ENCODE assay signal across 8 cellular contexts in genomic region chr16:680625-680945, GRCh38. TPM values are rescaled to one million over a fixed set of nuclear protein-coding genes. Genes with fewer than 3 reads are reported as not detected.
A peak's percentile ranks its signal among the peaks of the same experiment; 100 is the strongest.
DNase-seq lines count a peak whose midpoint lies in the region; ATAC-seq and TF ChIP-seq lines count a peak whose summit lies in the region.

No MANE protein-coding gene starts in this region.

- ATAC-seq in GM21381 (IDR thresholded peaks at IDR 0.05; ENCODE audit: unreplicated experiment), result no peak

- no peaks in the 10 kb centered on the region for H3K9me3 Mint-ChIP-seq in activated naive CD4-positive, alpha-beta T cell treated with anti-CD3 and anti-CD28 coated beads for 36 hours
- no peaks in the 10 kb centered on the region for H3K9me3 Mint-ChIP-seq in type B pancreatic cell

- H3K27ac Mint-ChIP-seq in activated naive CD4-positive, alpha-beta T cell treated with anti-CD3 and anti-CD28 coated beads for 36 hours, result no peak overlapping the region
- peak overlapping the region; percentile 72 for H3K27ac Mint-ChIP-seq in type B pancreatic cell

- H3K4me3 Mint-ChIP-seq in activated naive CD4-positive, alpha-beta T cell treated with anti-CD3 and anti-CD28 coated beads for 36 hours, result peak overlapping the region; percentile 80
- peak overlapping the region; percentile 84 for H3K4me3 Mint-ChIP-seq in type B pancreatic cell

- no peaks in the 10 kb centered on the region for H3K27me3 ChIP-seq in ascending aorta

- peaks cover 20 to 40% of the 10 kb centered on the region in 2 donors for H3K4me1 ChIP-seq in ascending aorta

- H3K9me3 ChIP-seq in ascending aorta, result no peaks in the 10 kb centered on the region

- intact Hi-C loops in activated naive CD4-positive, alpha-beta T cell treated with anti-CD3 and anti-CD28 coated beads for 36 hours (cut with micrococcal nuclease), result loop anchor here (1.0 to 5.0 kb wide), 5 partner anchors 12 to 290 kb away; partner anchors contain the start of genes ANTKMT, CAPN15, LMF1 and RHOT2
- intact Hi-C loops in ascending aorta (cut with DNase I), result loop anchor here (2.0 kb wide), 1 partner anchor 44 kb away; the partner anchor contains the start of gene METTL26
- intact Hi-C loops in lower leg skin (cut with DNase I; ENCODE audit: low total_unique reads), result no loop called here

- no peak for DNase-seq in activated naive CD4-positive, alpha-beta T cell treated with anti-CD3 and anti-CD28 coated beads for 36 hours
- DNase-seq in activated naive CD4-positive, alpha-beta T cell (lab: John Stamatoyannopoulos, UW), result no peak
- DNase-seq in ascending aorta (ENCODE audit: low spot score in 2 of 2) (no peak), lower leg skin (ENCODE audit: low spot score in 2 of 2) (no peak), type B pancreatic cell (ENCODE audit: extremely low spot score, unreplicated experiment) (no peak), germinal center (ENCODE audit: low spot score) (no peak)
- DNase-seq in NK-92 treated with Interleukin-12 subunit alpha and Interleukin-12 subunit beta, amount 100 ng/mL, for 24 hours (lab: John Stamatoyannopoulos, UW), result no peak

- WGBS in lower leg skin, 2 donors, result 0% methylated on average over 18 of the region's 38 CpGs

- H3K36me3 Mint-ChIP-seq in activated naive CD4-positive, alpha-beta T cell treated with anti-CD3 and anti-CD28 coated beads for 36 hours (ENCODE audit: low read depth), result peaks cover 11% of the 10 kb centered on the region
- peaks cover 4% of the 10 kb centered on the region for H3K36me3 Mint-ChIP-seq in type B pancreatic cell

- peaks cover 13 to 15% of the 10 kb centered on the region in 2 donors for H3K36me3 ChIP-seq in ascending aorta

- H3K4me3 ChIP-seq in ascending aorta, result peak overlapping the region; percentile 89 to 90
- H3K4me3 ChIP-seq in lower leg skin (ENCODE audit: low read depth, poor library complexity, severe bottlenecking), result peak overlapping the region; percentile 76

- no peak for TF ChIP-seq POLR2A in lower leg skin (IDR thresholded peaks at IDR 0.05)

- no peak for TF ChIP-seq CTCF in ascending aorta (IDR thresholded peaks at IDR 0.05)
- TF ChIP-seq CTCF in lower leg skin (IDR thresholded peaks at IDR 0.05), result no peak
- TF ChIP-seq CTCF in type B pancreatic cell (conservative IDR thresholded peaks at IDR 0.05), result no peak

- CTCF ChIA-PET in activated naive CD4-positive, alpha-beta T cell treated with anti-CD3 and anti-CD28 coated beads for 36 hours (lab: Charles Lee), result no interaction called here

- peaks cover 35% of the 10 kb centered on the region for H3K4me1 Mint-ChIP-seq in activated naive CD4-positive, alpha-beta T cell treated with anti-CD3 and anti-CD28 coated beads for 36 hours (ENCODE audit: low read depth)
- H3K4me1 Mint-ChIP-seq in type B pancreatic cell (ENCODE audit: unreplicated experiment), result peaks cover 3% of the 10 kb centered on the region

- H3K27ac ChIP-seq in ascending aorta, result peak overlapping the region; percentile 85 to 90

- no peaks in the 10 kb centered on the region for H3K27me3 Mint-ChIP-seq in activated naive CD4-positive, alpha-beta T cell treated with anti-CD3 and anti-CD28 coated beads for 36 hours (ENCODE audit: low read depth)
- H3K27me3 Mint-ChIP-seq in type B pancreatic cell, result no peaks in the 10 kb centered on the region

RNA-seq across cellular contexts. Expression of gene STUB1, which starts 0.4 kb away (rescaled TPM):
- total RNA-seq in activated naive CD4-positive, alpha-beta T cell treated with anti-CD3 and anti-CD28 coated beads for 36 hours, result 10 to 100 TPM; 40.3 to 44.1 TPM
- total RNA-seq in ascending aorta (258 TPM), lower leg skin (100 to 1,000 TPM; 195 to 272 (median 198) TPM), type B pancreatic cell (ENCODE audit: low replicate concordance) (74.7 and 80.3 TPM in 2 replicates)

RNA-seq across cellular contexts. Expression of gene JMJD8, which starts 3.5 kb away (rescaled TPM):
- total RNA-seq in activated naive CD4-positive, alpha-beta T cell treated with anti-CD3 and anti-CD28 coated beads for 36 hours, result 10 to 100 TPM; 18.2 to 20.5 TPM
- total RNA-seq in ascending aorta, result 158 TPM
- 10 to 100 TPM; 41.8 to 90.5 (median 82.3) TPM for total RNA-seq in lower leg skin
- 63.3 and 65.2 TPM in 2 replicates for total RNA-seq in type B pancreatic cell (ENCODE audit: low replicate concordance)

RNA-seq across cellular contexts. Expression of gene RHBDL1, which starts 5.1 kb away (rescaled TPM):
- total RNA-seq in activated naive CD4-positive, alpha-beta T cell treated with anti-CD3 and anti-CD28 coated beads for 36 hours, result under 1 TPM; 0.60 to 0.94 TPM
- total RNA-seq in ascending aorta (1.1 TPM), lower leg skin (1 to 10 TPM; 1.4 to 5.3 (median 2.6) TPM), type B pancreatic cell (ENCODE audit: low replicate concordance) (2.2 and 2.7 TPM in 2 replicates)

RNA-seq across cellular contexts. Expression of gene WDR24, which starts 9.6 kb away (rescaled TPM):
- total RNA-seq in activated naive CD4-positive, alpha-beta T cell treated with anti-CD3 and anti-CD28 coated beads for 36 hours, result 10 to 100 TPM; 17.4 to 17.7 TPM
- total RNA-seq in ascending aorta (11.4 TPM), lower leg skin (10 to 100 TPM; 13.8 to 21.8 (median 15.5) TPM), type B pancreatic cell (ENCODE audit: low replicate concordance) (18.2 and 21.0 TPM in 2 replicates)

RNA-seq across cellular contexts. Expression of gene RHOT2, which starts 12.7 kb away (rescaled TPM):
- total RNA-seq in activated naive CD4-positive, alpha-beta T cell treated with anti-CD3 and anti-CD28 coated beads for 36 hours, result 10 to 100 TPM; 81.9 to 84.0 TPM
- total RNA-seq in ascending aorta (41.8 TPM), lower leg skin (10 to 100 TPM; 36.1 to 86.7 (median 58.7) TPM), type B pancreatic cell (ENCODE audit: low replicate concordance) (146 and 163 TPM in 2 replicates)
